ENCODE assay signal across 1 cellular context in genomic region chr3:81761904-81762565, GRCh38.
TF ChIP-seq lines count a peak whose summit lies in the region.

No MANE protein-coding gene starts in this region.

TF ChIP-seq in GM23338, 12 proteins besides CTCF, POLR2A, EP300 and RAD21 (continued from another document):
- no peak for TF ChIP-seq REST (IDR thresholded peaks at IDR 0.05; ENCODE audit: unreplicated experiment)
- TF ChIP-seq CREB1 (CRISPR knock-in tag; IDR thresholded peaks at IDR 0.05; ENCODE audit: low read depth), result no peak
- no peak for TF ChIP-seq POLR2AphosphoS5 (IDR thresholded peaks at IDR 0.05; ENCODE audit: low read depth)
- TF ChIP-seq NANOG (IDR thresholded peaks at IDR 0.05; ENCODE audit: borderline replicate concordance), result no peak
- TF ChIP-seq JUNB (IDR thresholded peaks at IDR 0.05; ENCODE audit: unreplicated experiment), result no peak
